8 cellular contexts compared by ENCODE assay signal in genomic region chr3:195259564-195260285, GRCh38. TPM values are rescaled to one million over a fixed set of nuclear protein-coding genes. Genes with fewer than 3 reads are reported as not detected.
A peak's percentile ranks its signal among the peaks of the same experiment; 100 is the strongest.
DNase-seq lines count a peak whose midpoint lies in the region; FAIRE-seq and TF ChIP-seq lines count a peak whose summit lies in the region.

No MANE protein-coding gene starts in this region.

- peak overlapping the region in 1 of 3 experiments; percentile 70 for H3K4me3 ChIP-seq in endothelial cell of umbilical vein (replicated peaks in 1 of 3; ENCODE audit: insufficient read depth in 1 of 3, low read depth in 1 of 3, low read length in 3 of 3)
- H3K4me3 ChIP-seq in mononuclear cell (ENCODE audit: low read length), result peak overlapping the region; percentile 52

- no peaks in the 10 kb centered on the region for H4K20me1 ChIP-seq in endothelial cell of umbilical vein (replicated peaks; ENCODE audit: control insufficient read depth, extremely low read depth, insufficient read depth, low read length)

- H3K36me3 ChIP-seq in endothelial cell of umbilical vein (ENCODE audit: control insufficient read depth in 2 of 2, extremely low read depth in 1 of 2, insufficient read depth in 2 of 2, low read length in 2 of 2), result no peaks in the 10 kb centered on the region

- no peaks in the 10 kb centered on the region for H3K9me3 Mint-ChIP-seq in Calu3 (ENCODE audit: low read depth, unreplicated experiment)

- FAIRE-seq in endothelial cell of umbilical vein (lab: Jason Lieb, UNC), result peak; percentile 93

- peak; percentile 96 for DNase-seq in Calu3
- DNase-seq in GM20000 (ENCODE audit: low spot score), result peak; percentile 98
- peak; percentile 87 for DNase-seq in HT-29 (ENCODE audit: low spot score)
- DNase-seq in NK-92 treated with Interleukin-12 subunit alpha and Interleukin-12 subunit beta, amount 100 ng/mL, for 24 hours (lab: John Stamatoyannopoulos, UW), result peak; percentile 90
- peak; percentile 75 for DNase-seq in activated CD8-positive, alpha-beta memory T cell treated with anti-CD3 and anti-CD28 coated beads, Interleukin-2, amount 50 U/mL, for 24 hours (ENCODE audit: extremely low read depth)
- DNase-seq in endothelial cell of umbilical vein (ENCODE audit: low read depth, low spot score), result peak; percentile 96
- DNase-seq in stimulated activated CD8-positive, alpha-beta memory T cell treated with anti-CD3 and anti-CD28 coated beads, Interleukin-2, amount 100 ng/mL, for 48 hours (ENCODE audit: low read depth in 2 of 2), result peak; percentile 84 to 89

- dilution Hi-C loops in endothelial cell of umbilical vein (cut with MboI; ENCODE audit: extremely low pct_ligation_motif_present, low sequenced_read_pairs), result loop anchor here (5.0 kb wide), 1 partner anchor 107 kb away; no protein-coding TSS in a partner anchor

- CTCF ChIA-PET in Calu3 (lab: Charles Lee), result interaction anchor here (0.5 to 1.6 kb wide), 3 partner anchors 12 to 577 kb away, joined by 3 to 9 read pairs (median 5); partner anchors contain the start of gene XXYLT1
- CTCF ChIA-PET in endothelial cell of umbilical vein (lab: Charles Lee), result interaction anchor here (0.8 to 5.0 kb wide), 11 partner anchors 11 to 577 kb away, joined by 3 to 46 read pairs (median 5); partner anchors contain the start of gene XXYLT1

- peaks cover 21% of the 10 kb centered on the region for H3K36me3 Mint-ChIP-seq in Calu3 (ENCODE audit: insufficient read depth, unreplicated experiment)

- peak overlapping the region; percentile 98 for H3K27ac ChIP-seq in endothelial cell of umbilical vein (ENCODE audit: insufficient read depth, low read depth, low read length)

- H2AFZ ChIP-seq in endothelial cell of umbilical vein (ENCODE audit: low read depth, low read length), result no peak overlapping the region

- no peaks in the 10 kb centered on the region for H3K27me3 ChIP-seq in endothelial cell of umbilical vein (ENCODE audit: control insufficient read depth in 2 of 2, insufficient read depth in 2 of 2, low read length in 2 of 2)
- H3K27me3 ChIP-seq in mononuclear cell (ENCODE audit: insufficient read depth, low read length), result no peaks in the 10 kb centered on the region

- no peaks in the 10 kb centered on the region for H3K4me1 Mint-ChIP-seq in Calu3 (ENCODE audit: low read depth, unreplicated experiment)

- H3K4me1 ChIP-seq in endothelial cell of umbilical vein (ENCODE audit: control insufficient read depth, extremely low read depth, insufficient read depth, low read length) (peaks cover 55% of the 10 kb centered on the region), mononuclear cell (ENCODE audit: insufficient read depth, low read length) (peaks cover 48% of the 10 kb centered on the region)

- H3K27me3 Mint-ChIP-seq in Calu3 (ENCODE audit: unreplicated experiment), result no peaks in the 10 kb centered on the region

- H3K9ac ChIP-seq in endothelial cell of umbilical vein (replicated peaks; ENCODE audit: extremely low read depth, insufficient read depth, low read length), result peak overlapping the region; percentile 91

- peak overlapping the region; percentile 39 for H3K4me2 ChIP-seq in endothelial cell of umbilical vein (ENCODE audit: insufficient read depth, low read length)

- TF ChIP-seq POLR2A in endothelial cell of umbilical vein (IDR thresholded peaks at IDR 0.05; ENCODE audit: low read depth, low read length), result peak; percentile 38

- H3K9me3 ChIP-seq in endothelial cell of umbilical vein (replicated peaks; ENCODE audit: control insufficient read depth, insufficient read depth, low read length) (no peaks in the 10 kb centered on the region), mononuclear cell (ENCODE audit: low read depth, low read length) (no peaks in the 10 kb centered on the region)

- intact Hi-C loops in Calu3 (cut with micrococcal nuclease; ENCODE audit: unreplicated experiment), result loop anchor here (2.0 to 5.0 kb wide), 3 partner anchors 143 to 577 kb away; no protein-coding TSS in a partner anchor
- intact Hi-C loops in endothelial cell of umbilical vein (cut with micrococcal nuclease), result loop anchor here (1.0 to 5.0 kb wide), 18 partner anchors 36 to 619 kb away; partner anchors contain the start of gene LSG1

- POLR2A ChIA-PET in endothelial cell of umbilical vein (lab: Charles Lee), result interaction anchor here (1.0 to 1.1 kb wide), 3 partner anchors 108 to 577 kb away, joined by 3 to 4 read pairs (median 4); partner anchors contain the start of gene FAM43A

- TF ChIP-seq CTCF in Calu3 (IDR thresholded peaks at IDR 0.05; ENCODE audit: unreplicated experiment) (peak; percentile 96), GM20000 (IDR thresholded peaks at IDR 0.05; ENCODE audit: extremely low read depth, missing control alignments) (peak; percentile 98), endothelial cell of umbilical vein (IDR thresholded peaks at IDR 0.05; ENCODE audit: extremely low read depth in 1 of 2, insufficient read depth in 1 of 2, low read depth in 1 of 2, low read length in 2 of 2) (peak; percentile 44 to 88)

- peaks cover 65% of the 10 kb centered on the region for H3K79me2 ChIP-seq in endothelial cell of umbilical vein (ENCODE audit: control insufficient read depth, insufficient read depth, low read length)

- H3K27ac Mint-ChIP-seq in Calu3 (ENCODE audit: unreplicated experiment), result no peak overlapping the region

- peak overlapping the region; percentile 77 for H3K4me3 Mint-ChIP-seq in Calu3 (ENCODE audit: low read depth, unreplicated experiment)

- BruUV-seq in Calu3 (replicated peaks; lab: Mats Ljungman, UMichigan) (TSS peak; percentile 61), endothelial cell of umbilical vein (replicated peaks; lab: Mats Ljungman, UMichigan) (TSS peak; percentile 66)

- no peaks in the 10 kb centered on the region for H3K9me1 ChIP-seq in endothelial cell of umbilical vein (replicated peaks; ENCODE audit: control insufficient read depth, extremely low read depth, insufficient read depth, low read length)

TF ChIP-seq in endothelial cell of umbilical vein, 7 proteins besides CTCF, POLR2A, EP300 and RAD21:
- no peak for TF ChIP-seq MAX (IDR thresholded peaks at IDR 0.05; ENCODE audit: insufficient read depth, insufficient read length)
- peak; percentile 92 for TF ChIP-seq POLR2AphosphoS5 (IDR thresholded peaks at IDR 0.05; ENCODE audit: insufficient read depth, low read depth, low read length)
- no peak for TF ChIP-seq JUN (IDR thresholded peaks at IDR 0.05; ENCODE audit: borderline replicate concordance, insufficient read depth, insufficient read length, low read depth)
- TF ChIP-seq GATA2 (IDR thresholded peaks at IDR 0.05; ENCODE audit: insufficient read depth, insufficient read length, low read depth, low read length), result peak; percentile 51
- TF ChIP-seq EZH2 (IDR thresholded peaks at IDR 0.05; ENCODE audit: borderline replicate concordance, low read depth, low read length, severe bottlenecking), result no peak
- TF ChIP-seq FOS (IDR thresholded peaks at IDR 0.05; ENCODE audit: borderline replicate concordance, insufficient read depth, low read length), result peak; percentile 60
- peak; percentile 11 for TF ChIP-seq MYC (IDR thresholded peaks at IDR 0.05; ENCODE audit: low read depth, low read length)

RNA-seq across cellular contexts. Expression of gene XXYLT1, which starts 11.2 kb away (rescaled TPM):
- total RNA-seq in Calu3 (2022), result 25.9 and 29.2 TPM in 2 replicates
- total RNA-seq in HT-29 (2014; rRNA removed; shearing (Covaris generic)), result 20.9 and 23.8 TPM in 2 replicates
- total RNA-seq in endothelial cell of umbilical vein, result 58.6 and 78.1 TPM in 2 replicates
- polyA plus RNA-seq in endothelial cell of umbilical vein, result 54.4 and 60.4 TPM in 2 replicates
- 60.0 and 66.8 TPM in 2 replicates for polyA plus RNA-seq in endothelial cell of umbilical vein (2011; cell fraction: cytosol; rRNA removed)
- polyA plus RNA-seq in endothelial cell of umbilical vein (2011; cell fraction: nucleus; rRNA removed), result 67.9 and 73.2 TPM in 2 replicates
- 30.5 and 45.2 TPM in 2 replicates for polyA plus RNA-seq in endothelial cell of umbilical vein (2012)
- 50.5 and 51.7 TPM in 2 replicates for polyA minus RNA-seq in endothelial cell of umbilical vein
- 21.5 TPM for polyA minus RNA-seq in endothelial cell of umbilical vein (2011; cell fraction: cytosol; rRNA and poly(A)+ RNA removed)
- polyA minus RNA-seq in endothelial cell of umbilical vein (2011; cell fraction: nucleus; rRNA and poly(A)+ RNA removed), result 33.1 and 41.5 TPM in 2 replicates
- 9.0 TPM for total RNA-seq in mononuclear cell
